ENCODE assay signal across 18 cellular contexts in the genomic region with DNA sequence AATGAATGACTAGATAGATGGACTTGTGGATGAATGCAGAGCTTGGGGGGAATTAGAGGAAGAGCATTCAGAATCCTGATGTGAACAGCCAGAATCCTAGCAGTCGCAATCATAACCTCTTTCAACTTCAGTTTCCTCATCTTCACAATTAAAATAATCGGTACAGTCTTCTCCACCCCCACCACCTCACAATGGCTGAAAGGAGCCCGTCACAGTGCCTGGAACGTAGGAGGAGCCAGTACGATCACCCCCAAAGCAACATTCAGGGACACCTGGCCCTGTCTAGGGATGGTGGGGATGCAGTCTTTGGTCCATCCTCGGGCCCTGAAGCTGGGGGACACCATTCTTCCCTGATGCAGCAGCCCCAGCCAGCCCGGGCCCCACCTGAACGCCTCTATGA.
"Had no signal": no experiment of that assay in that cellular context is flagged by ENCODE, and none has a peak within 500 bp of the region (broad histone marks: within the 10 kb centered on the region; RNA-seq: fewer than 3 reads in every experiment).

No MANE protein-coding gene starts in this region.

- H3K27ac Mint-ChIP-seq: progenitor cell of endocrine pancreas, type B pancreatic cell had no signal

- H3K27me3 ChIP-seq: esophagus muscularis mucosa, gastroesophageal sphincter, hepatocyte, pancreas, suprapubic skin, thyroid gland had no signal

- H3K27ac ChIP-seq: epithelial cell of prostate, esophagus muscularis mucosa, gastroesophageal sphincter, hepatocyte, pancreas, suprapubic skin, thyroid gland had no signal

- H3K4me3 Mint-ChIP-seq: effector memory CD8-positive, alpha-beta T cell; naive B cell; type B pancreatic cell had no signal

- ATAC-seq: effector memory CD8-positive, alpha-beta T cell; gastroesophageal sphincter; left colon; pancreas; right cardiac atrium; stimulated activated naive CD8-positive, alpha-beta T cell treated with anti-CD3 and anti-CD28 coated beads, Interleukin-15, Interleukin-2, amounts not matched to agents 100 U/mL and 50 U/mL, for 24 hours had no signal

- H3K4me1 ChIP-seq: pancreas, suprapubic skin had no signal

- H3K4me3 ChIP-seq: esophagus muscularis mucosa, gastroesophageal sphincter, hepatocyte, pancreas, suprapubic skin, thyroid gland had no signal

- H3K27me3 Mint-ChIP-seq: effector memory CD8-positive, alpha-beta T cell; naive B cell; progenitor cell of endocrine pancreas; type B pancreatic cell had no signal

- H3K9me3 Mint-ChIP-seq: effector memory CD8-positive, alpha-beta T cell; naive B cell; type B pancreatic cell had no signal

- DNase-seq: effector memory CD8-positive, alpha-beta T cell; left colon; mesendoderm; naive B cell; nucleus accumbens; pancreas; right cardiac atrium; small intestine; stimulated activated CD4-positive, alpha-beta T cell treated with anti-CD3 and anti-CD28 coated beads, Interleukin-12 subunit alpha, Interleukin-12 subunit beta, amount 100 ng/mL, for 4 hours; stimulated activated naive CD8-positive, alpha-beta T cell treated with anti-CD3 and anti-CD28 coated beads, Interleukin-15, Interleukin-2, amounts not matched to agents 100 U/mL and 50 U/mL, for 24 hours; thyroid gland had no signal

- H3K9me3 ChIP-seq: esophagus muscularis mucosa, gastroesophageal sphincter, pancreas, suprapubic skin, thyroid gland had no signal
